ENCODE assay signal across 8 cellular contexts in the genomic region with DNA sequence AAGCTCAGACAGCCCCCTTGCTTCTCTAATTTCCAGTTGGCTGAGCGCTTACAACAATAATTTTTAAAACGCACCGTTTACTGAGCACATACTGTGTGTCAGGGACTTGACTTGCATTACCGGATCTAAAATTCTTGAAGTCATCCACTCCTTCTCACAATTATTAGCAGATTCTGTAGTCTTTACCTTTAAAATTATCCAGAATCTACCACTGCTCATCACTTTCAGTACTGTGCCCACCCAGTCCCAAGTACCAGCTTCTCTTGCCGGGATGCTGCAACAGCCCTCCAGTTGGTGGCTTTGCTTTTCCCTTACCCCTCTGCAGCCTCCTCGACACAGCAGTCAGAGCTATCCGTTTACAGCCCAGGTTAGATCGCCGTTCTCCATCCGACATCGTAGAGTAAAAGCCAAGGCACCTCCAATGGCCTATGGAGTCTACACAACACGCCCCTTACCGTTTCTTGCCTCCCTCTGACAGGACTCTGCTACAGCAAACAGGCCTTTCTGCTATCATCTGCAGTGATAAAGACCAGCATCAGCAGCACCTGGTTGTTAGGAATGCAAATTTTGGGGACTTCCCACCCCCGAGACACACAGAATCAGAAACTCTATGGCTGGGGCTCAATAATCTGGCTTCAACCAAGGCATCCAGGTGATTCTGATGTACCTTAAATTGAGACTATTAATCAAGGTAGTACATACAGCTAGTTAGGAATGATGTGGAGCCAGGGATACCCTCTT.
DNase-seq lines count a peak whose midpoint lies in the region; ATAC-seq, FAIRE-seq and TF ChIP-seq lines count a peak whose summit lies in the region.

No MANE protein-coding gene starts in this region.

- no peaks in the 10 kb centered on the region for H3K9me1 ChIP-seq in keratinocyte (ENCODE audit: control insufficient read depth, extremely low read depth, insufficient read depth, low read length)

- TF ChIP-seq CTCF in Caco-2 (IDR thresholded peaks at IDR 0.05; ENCODE audit: insufficient read depth in 1 of 2, low read depth in 1 of 2, low read length in 1 of 2, severe bottlenecking in 1 of 2, unreplicated experiment in 1 of 2) (no peak), keratinocyte (optimal IDR thresholded peaks at IDR 0.05 in 1 of 3, IDR thresholded peaks at IDR 0.05 in 1 of 3, conservative IDR thresholded peaks at IDR 0.05 in 1 of 3; ENCODE audit: extremely low read depth in 1 of 3, insufficient read depth in 2 of 3, low read length in 3 of 3) (no peak), lower leg skin (IDR thresholded peaks at IDR 0.05) (no peak)

- no peak for FAIRE-seq in keratinocyte (lab: Jason Lieb, UNC)

- peak overlapping the region; percentile 97 for H2AFZ ChIP-seq in keratinocyte (ENCODE audit: control insufficient read depth, low read length)

- DNase-seq in Caco-2, result no peak
- DNase-seq in keratinocyte (ENCODE audit: low read depth, low spot score), result no peak
- no peak for DNase-seq in lower leg skin (ENCODE audit: low spot score in 2 of 2)
- DNase-seq in GM19238 (ENCODE audit: insufficient read length, low spot score), result no peak

- H3K4me3 ChIP-seq in Caco-2 (ENCODE audit: low read depth, low read length), result peak overlapping the region; percentile 60
- peak overlapping the region in 2 of 3 experiments; percentile 74 to 76 for H3K4me3 ChIP-seq in keratinocyte (ENCODE audit: control insufficient read depth in 2 of 3, extremely low read depth in 1 of 3, insufficient read depth in 2 of 3, low read depth in 1 of 3, low read length in 3 of 3)
- H3K4me3 ChIP-seq in lower leg skin (ENCODE audit: low read depth, poor library complexity, severe bottlenecking), result no peak overlapping the region

- dilution Hi-C loops in keratinocyte (cut with MboI; ENCODE audit: extremely low pct_ligation_motif_present, low sequenced_read_pairs), result no loop called here

- CTCF ChIA-PET in Caco-2 (lab: Charles Lee), result no interaction called here

- H3K27me3 ChIP-seq in Caco-2 (replicated peaks; ENCODE audit: control insufficient read depth, insufficient read depth, low read length) (no peaks in the 10 kb centered on the region), keratinocyte (ENCODE audit: control insufficient read depth, extremely low read depth, insufficient read depth, low read length) (no peaks in the 10 kb centered on the region)

- H4K20me1 ChIP-seq in keratinocyte (ENCODE audit: control insufficient read depth, extremely low read depth, insufficient read depth, low read length), result no peaks in the 10 kb centered on the region

- ATAC-seq in HG02759 (IDR thresholded peaks at IDR 0.05; ENCODE audit: unreplicated experiment) (peak; percentile 35), GM18520 (IDR thresholded peaks at IDR 0.05; ENCODE audit: unreplicated experiment) (no peak)

- H3K4me1 ChIP-seq in Caco-2, result no peaks in the 10 kb centered on the region
- H3K4me1 ChIP-seq in keratinocyte (ENCODE audit: control insufficient read depth, extremely low read depth, insufficient read depth, low read length), result peaks cover 19% of the 10 kb centered on the region

- H3K9me3 Mint-ChIP-seq in Caco-2 (ENCODE audit: unreplicated experiment), result no peaks in the 10 kb centered on the region
- peaks cover 5% of the 10 kb centered on the region for H3K9me3 Mint-ChIP-seq in activated naive CD8-positive, alpha-beta T cell (ENCODE audit: low read depth)

- H3K4me2 ChIP-seq in keratinocyte (ENCODE audit: control insufficient read depth, extremely low read depth, insufficient read depth, low read depth, low read length), result peak overlapping the region; percentile 95

- peaks cover 4% of the 10 kb centered on the region for H3K27me3 Mint-ChIP-seq in Caco-2 (ENCODE audit: insufficient read depth, unreplicated experiment)
- peaks cover 7% of the 10 kb centered on the region for H3K27me3 Mint-ChIP-seq in activated naive CD8-positive, alpha-beta T cell

- peak overlapping the region; percentile 77 for H3K9ac ChIP-seq in keratinocyte (ENCODE audit: control insufficient read depth, extremely low read depth, insufficient read depth, low read length)

- no TSS peak for BruUV-seq in Caco-2 (replicated peaks; lab: Mats Ljungman, UMichigan)

- H3K36me3 Mint-ChIP-seq in Caco-2 (ENCODE audit: insufficient read depth, unreplicated experiment), result peaks cover 7% of the 10 kb centered on the region
- H3K36me3 Mint-ChIP-seq in activated naive CD8-positive, alpha-beta T cell, result no peaks in the 10 kb centered on the region

- peak overlapping the region; percentile 61 for H3K27ac ChIP-seq in keratinocyte (ENCODE audit: control insufficient read depth, insufficient read depth, low read length)
- H3K27ac ChIP-seq in temporal lobe (ENCODE audit: low read depth, low read length), result peak overlapping the region; percentile 94

- H3K36me3 ChIP-seq in Caco-2 (ENCODE audit: control insufficient read depth, insufficient read depth, low read length) (no peaks in the 10 kb centered on the region), keratinocyte (ENCODE audit: control insufficient read depth in 2 of 2, extremely low read depth in 1 of 2, insufficient read depth in 2 of 2, low read length in 2 of 2) (no peaks in the 10 kb centered on the region)

- H3K9me3 ChIP-seq in Caco-2, result no peaks in the 10 kb centered on the region
- no peaks in the 10 kb centered on the region for H3K9me3 ChIP-seq in keratinocyte (ENCODE audit: control insufficient read depth, low read depth, low read length)

- WGBS in lower leg skin, 2 donors, result 45 to 57% methylated on average over 14 of the region's 14 CpGs

- H3K27ac Mint-ChIP-seq in Caco-2 (ENCODE audit: unreplicated experiment), result peak overlapping the region; percentile 86
- peak overlapping the region; percentile 19 for H3K27ac Mint-ChIP-seq in activated naive CD8-positive, alpha-beta T cell

- TF ChIP-seq POLR2A in lower leg skin (IDR thresholded peaks at IDR 0.05), result no peak

- intact Hi-C loops in Caco-2 (cut with micrococcal nuclease; ENCODE audit: unreplicated experiment), result loop anchor here (2.0 to 5.0 kb wide), 3 partner anchors 124 to 224 kb away; a partner anchor contains a TSS
- intact Hi-C loops in lower leg skin (cut with DNase I; ENCODE audit: low total_unique reads), result no loop called here

- POLR2A ChIA-PET in Caco-2 (lab: Charles Lee), result no interaction called here

- H3K4me1 Mint-ChIP-seq in Caco-2 (ENCODE audit: low read depth, unreplicated experiment), result peaks cover 13% of the 10 kb centered on the region
- peaks cover 14% of the 10 kb centered on the region for H3K4me1 Mint-ChIP-seq in activated naive CD8-positive, alpha-beta T cell (ENCODE audit: low read depth)

- peak overlapping the region; percentile 90 for H3K4me3 Mint-ChIP-seq in Caco-2 (ENCODE audit: unreplicated experiment)
- H3K4me3 Mint-ChIP-seq in activated naive CD8-positive, alpha-beta T cell, result peak overlapping the region; percentile 86

- H3K79me2 ChIP-seq in keratinocyte (ENCODE audit: control insufficient read depth, insufficient read depth, low read length), result no peaks in the 10 kb centered on the region
